Comparison of ENCODE assay signal across 32 cellular contexts in the genomic region with DNA sequence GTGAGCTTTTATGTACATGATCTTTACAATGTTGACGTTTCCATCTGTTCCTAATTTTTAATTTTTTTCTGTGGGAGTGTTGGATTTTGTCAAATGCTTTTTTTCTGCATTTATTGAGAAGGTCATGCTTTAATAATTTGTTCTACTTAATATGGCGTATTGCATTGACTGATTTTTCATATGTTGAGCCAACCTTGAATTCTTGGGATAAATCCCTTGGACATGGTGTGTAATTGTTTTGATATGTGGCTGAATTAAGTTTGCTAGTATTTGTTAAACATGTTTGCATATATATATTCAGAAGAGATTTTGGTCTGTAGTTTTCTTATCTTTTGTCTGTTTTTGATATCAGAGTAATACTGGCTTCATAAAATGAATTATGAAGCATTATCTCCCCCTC.
DNase-seq lines count a peak whose midpoint lies in the region; ATAC-seq, FAIRE-seq and TF ChIP-seq lines count a peak whose summit lies in the region.
"Had no signal": no experiment of that assay in that cellular context is flagged by ENCODE, and none has a peak within 500 bp of the region (broad histone marks: within the 10 kb centered on the region; RNA-seq: fewer than 3 reads in every experiment).

No MANE protein-coding gene starts in this region.

- CTCF ChIA-PET in A549 (lab: Yijun Ruan, JAX), result no interaction called here
- CTCF ChIA-PET in K562 (lab: Yijun Ruan, JAX; ENCODE audit: low intra/inter-chr PET ratio), result no interaction called here

- 16% methylated on average over 2 of the region's 2 CpGs for WGBS in A549 (ENCODE audit: missing lambda C conversion rate)
- WGBS in K562 (ENCODE audit: insufficient coverage, low coverage, missing lambda C conversion rate), result 91% methylated on average over 2 of the region's 2 CpGs

- H3K79me2 ChIP-seq in K562 (ENCODE audit: control insufficient read depth, insufficient read depth, low read length), result no peaks in the 10 kb centered on the region

- peak; percentile 13 for FAIRE-seq in A549 (lab: Jason Lieb, UNC)
- FAIRE-seq in D721Med (lab: Jason Lieb, UNC), result peak; percentile 71
- FAIRE-seq in K562 (lab: Jason Lieb, UNC), result no peak
- FAIRE-seq: A204.1, G401.6 had no signal

- POLR2A ChIA-PET in A549 (lab: Yijun Ruan, JAX), result no interaction called here
- POLR2A ChIA-PET in K562 (lab: Yijun Ruan, JAX), result no interaction called here

- intact Hi-C loops in K562 (cut with micrococcal nuclease) (no loop called here), Right ventricle myocardium inferior (cut with DNase I) (no loop called here)

- no peaks in the 10 kb centered on the region; the same call in 1 of the 3 replicates for H3K9me3 ChIP-seq in A549
- peaks cover 10% of the 10 kb centered on the region for H3K9me3 ChIP-seq in K562 (replicated peaks; ENCODE audit: control insufficient read depth, insufficient read depth, low read depth, low read length)
- H3K9me3 ChIP-seq: BE2C had no signal

- no peak for TF ChIP-seq EP300 in A549 (IDR thresholded peaks at IDR 0.05)
- no peak for TF ChIP-seq EP300 in K562 (IDR thresholded peaks at IDR 0.05; ENCODE audit: low read length)

- H3K4me1 ChIP-seq in A549 (no peaks in the 10 kb centered on the region), K562 (replicated peaks in 1 of 2; ENCODE audit: control insufficient read depth in 2 of 2, insufficient read depth in 2 of 2, low read length in 2 of 2) (peaks cover 0 to 19% of the 10 kb centered on the region in 2 experiments; a peak in 3 of 5 replicates)
- H3K4me1 ChIP-seq: BE2C; BLaER1; BLaER1 treated with 17β-estradiol and CSF1 and Interleukin-3, amounts not matched to agents 10 nM and 100 nM; Caco-2 had no signal

- TF ChIP-seq RAD21 in A549 (conservative IDR thresholded peaks at IDR 0.05 in 1 of 2, IDR thresholded peaks at IDR 0.05 in 1 of 2) (no peak), K562 (CRISPR knock-in tag; conservative IDR thresholded peaks at IDR 0.05 in 1 of 2, IDR thresholded peaks at IDR 0.05 in 1 of 2) (no peak)

- no TSS peak for BruUV-seq in K562 (replicated peaks; lab: Mats Ljungman, UMichigan)

- no peak overlapping the region for H3K4me3 ChIP-seq in A549
- no peak overlapping the region for H3K4me3 ChIP-seq in K562
- H3K4me3 ChIP-seq: BLaER1; BLaER1 treated with 17β-estradiol and CSF1 and Interleukin-3, amounts not matched to agents 10 nM and 100 nM had no signal

- no peak overlapping the region for H2AFZ ChIP-seq in K562 (ENCODE audit: low read depth, low read length)

- no peaks in the 10 kb centered on the region for H4K20me1 ChIP-seq in K562 (replicated peaks; ENCODE audit: control insufficient read depth, insufficient read depth, low read length)
- H4K20me1 ChIP-seq: BLaER1; BLaER1 treated with 17β-estradiol and CSF1 and Interleukin-3, amounts not matched to agents 10 nM and 100 nM had no signal

- no peak overlapping the region for H3K9ac ChIP-seq in K562 (ENCODE audit: insufficient read depth in 1 of 2, low read depth in 2 of 2, low read length in 2 of 2)
- H3K9ac ChIP-seq: BLaER1; BLaER1 treated with 17β-estradiol and CSF1 and Interleukin-3, amounts not matched to agents 10 nM and 100 nM had no signal

- no peak for DNase-seq in A549 (ENCODE audit: low read depth in 1 of 2, low spot score in 1 of 2)
- DNase-seq in D721Med (ENCODE audit: insufficient read length, low spot score), result no peak
- DNase-seq in K562 (ENCODE audit: extremely low read depth in 1 of 4, low spot score in 3 of 4), result no peak
- no peak for DNase-seq in SK-N-DZ (ENCODE audit: low spot score)
- DNase-seq in DMS153 treated with DMSO at 0.1 percent for 48 hours (lab: John Stamatoyannopoulos, UW; ENCODE audit: unreplicated experiment), result no peak
- DNase-seq in Right ventricle myocardium inferior (ENCODE audit: missing footprints), result no peak
- DNase-seq: 8988T; ACHN; AML-193; BE2C; C1 segment of cervical spinal cord; Caco-2; Calu3; CD4-positive, alpha-beta memory T cell; CD4-positive, alpha-beta T cell; CD4-positive, CD25-positive, alpha-beta regulatory T cell; CD8-positive, alpha-beta memory T cell; CD8-positive, alpha-beta T cell; COR-L47; DMS 273 treated with DMSO at 0.1 percent for 48 hours; DMS153; DMS53; DMS79; DMS79 treated with DMSO at 0.1 percent for 48 hours; DND-41; EL had no signal

- H3K36me3 ChIP-seq in K562 (ENCODE audit: control insufficient read depth, insufficient read depth, low read length), result no peaks in the 10 kb centered on the region
- H3K36me3 ChIP-seq: BE2C; BLaER1; BLaER1 treated with 17β-estradiol and CSF1 and Interleukin-3, amounts not matched to agents 10 nM and 100 nM had no signal

- in situ Hi-C loops in K562 (cut with MboI), result no loop called here

- ATAC-seq in A549 (no peak), K562 (no peak), Right ventricle myocardium inferior (no peak)
- ATAC-seq: CD8-positive, alpha-beta T cell had no signal

- H3K27ac ChIP-seq in A549, result no peak overlapping the region
- H3K27ac ChIP-seq in K562 (ENCODE audit: extremely low read depth, low read depth, low read length), result no peak overlapping the region
- H3K27ac ChIP-seq: 22Rv1; BLaER1; BLaER1 treated with 17β-estradiol and CSF1 and Interleukin-3, amounts not matched to agents 10 nM and 100 nM; C4-2B had no signal

- TF ChIP-seq POLR2A in A549 (IDR thresholded peaks at IDR 0.05; ENCODE audit: low read length) (no peak), K562 (conservative IDR thresholded peaks at IDR 0.05) (no peak)

- H3K9me1 ChIP-seq in K562 (ENCODE audit: control insufficient read depth, insufficient read depth, low read length), result no peaks in the 10 kb centered on the region

- TF ChIP-seq CTCF in A549 (IDR thresholded peaks at IDR 0.05) (no peak), D721Med (IDR thresholded peaks at IDR 0.05; ENCODE audit: insufficient read depth, missing control alignments) (no peak), K562 (IDR thresholded peaks at IDR 0.05 in 2 of 3, conservative IDR thresholded peaks at IDR 0.05 in 1 of 3; ENCODE audit: insufficient read depth in 2 of 3, low read depth in 1 of 3, low read length in 3 of 3) (no peak)

- no peak overlapping the region for H3K4me2 ChIP-seq in A549
- H3K4me2 ChIP-seq in K562 (ENCODE audit: insufficient read depth, low read length), result no peak overlapping the region
- H3K4me2 ChIP-seq: BLaER1; BLaER1 treated with 17β-estradiol and CSF1 and Interleukin-3, amounts not matched to agents 10 nM and 100 nM had no signal

- H3K27me3 ChIP-seq in K562 (ENCODE audit: control insufficient read depth in 2 of 2, insufficient read depth in 2 of 2, low read length in 2 of 2), result no peaks in the 10 kb centered on the region
- H3K27me3 ChIP-seq: BE2C; BLaER1; BLaER1 treated with 17β-estradiol and CSF1 and Interleukin-3, amounts not matched to agents 10 nM and 100 nM had no signal

TF ChIP-seq in A549, 52 proteins besides CTCF, POLR2A, EP300 and RAD21 (continues in another document):
- TF ChIP-seq RNF2 (IDR thresholded peaks at IDR 0.05; ENCODE audit: borderline replicate concordance, low read depth) (no peak), POLR2AphosphoS2 (conservative IDR thresholded peaks at IDR 0.05; ENCODE audit: low read length) (no peak), ESRRA (IDR thresholded peaks at IDR 0.05; ENCODE audit: borderline replicate concordance, low read length) (no peak), SMC3 (IDR thresholded peaks at IDR 0.05) (no peak), ELK1 (IDR thresholded peaks at IDR 0.05; ENCODE audit: low read depth, low read length) (no peak), FOSL2 (IDR thresholded peaks at IDR 0.05) (no peak), FOSL2 (CRISPR knock-in tag; IDR thresholded peaks at IDR 0.05) (no peak)

TF ChIP-seq in K562, 482 proteins besides CTCF, POLR2A, EP300 and RAD21 (continues in another document):
- TF ChIP-seq NR2C2 (CRISPR knock-in tag; IDR thresholded peaks at IDR 0.05) (no peak), NR2C2 (tag; IDR thresholded peaks at IDR 0.05) (no peak), GATA2 (CRISPR knock-in tag; IDR thresholded peaks at IDR 0.05) (no peak), ESRRB (CRISPR knock-in tag; IDR thresholded peaks at IDR 0.05; ENCODE audit: borderline replicate concordance) (no peak), ZNF77 (CRISPR knock-in tag; IDR thresholded peaks at IDR 0.05) (no peak), RB1 (IDR thresholded peaks at IDR 0.05; ENCODE audit: low read depth) (no peak), NCOA1 (IDR thresholded peaks at IDR 0.05; ENCODE audit: low read depth) (no peak), PYGO2 (tag; IDR thresholded peaks at IDR 0.05) (no peak), MYC (IDR thresholded peaks at IDR 0.05; ENCODE audit: low read depth, low read length) (no peak), MYC (CRISPR knock-in tag; IDR thresholded peaks at IDR 0.05; ENCODE audit: borderline replicate concordance, low read depth) (no peak), MXI1 (IDR thresholded peaks at IDR 0.05; ENCODE audit: low read depth, low read length) (no peak), MCM5 (IDR thresholded peaks at IDR 0.05; ENCODE audit: low read depth) (no peak), TOE1 (IDR thresholded peaks at IDR 0.05; ENCODE audit: borderline replicate concordance) (no peak), TOE1 (CRISPR knock-in tag; IDR thresholded peaks at IDR 0.05; ENCODE audit: borderline replicate concordance, low read depth) (no peak), TRIM24 (IDR thresholded peaks at IDR 0.05) (0 out of 4 replicates have a peak, but pooled peaks of 1 of the 2 experiments have one; percentile 50), ZNF324 (CRISPR knock-in tag; IDR thresholded peaks at IDR 0.05) (peak; percentile 96)
- TF ChIP-seq, protein P1, sequence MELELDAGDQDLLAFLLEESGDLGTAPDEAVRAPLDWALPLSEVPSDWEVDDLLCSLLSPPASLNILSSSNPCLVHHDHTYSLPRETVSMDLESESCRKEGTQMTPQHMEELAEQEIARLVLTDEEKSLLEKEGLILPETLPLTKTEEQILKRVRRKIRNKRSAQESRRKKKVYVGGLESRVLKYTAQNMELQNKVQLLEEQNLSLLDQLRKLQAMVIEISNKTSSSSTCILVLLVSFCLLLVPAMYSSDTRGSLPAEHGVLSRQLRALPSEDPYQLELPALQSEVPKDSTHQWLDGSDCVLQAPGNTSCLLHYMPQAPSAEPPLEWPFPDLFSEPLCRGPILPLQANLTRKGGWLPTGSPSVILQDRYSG (tag; conservative IDR thresholded peaks at IDR 0.05; ENCODE audit: low read depth), result no peak
- TF ChIP-seq, protein P2, sequence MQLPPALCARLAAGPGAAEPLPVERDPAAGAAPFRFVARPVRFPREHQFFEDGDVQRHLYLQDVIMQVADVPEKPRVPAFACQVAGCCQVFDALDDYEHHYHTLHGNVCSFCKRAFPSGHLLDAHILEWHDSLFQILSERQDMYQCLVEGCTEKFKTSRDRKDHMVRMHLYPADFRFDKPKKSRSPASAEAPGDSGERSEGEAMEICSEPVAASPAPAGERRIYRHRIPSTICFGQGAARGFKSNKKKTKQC (CRISPR knock-in tag; IDR thresholded peaks at IDR 0.05), result no peak
